ENCODE assay signal across 8 cellular contexts in genomic region chr6:149934249-149935156, GRCh38. TPM values are rescaled to one million over a fixed set of nuclear protein-coding genes. Genes with fewer than 3 reads are reported as not detected.
A peak's percentile ranks its signal among the peaks of the same experiment; 100 is the strongest.
DNase-seq lines count a peak whose midpoint lies in the region; ATAC-seq, FAIRE-seq and TF ChIP-seq lines count a peak whose summit lies in the region.

No MANE protein-coding gene starts in this region.

- peak; percentile 28 for FAIRE-seq in frontal cortex (lab: Jason Lieb, UNC)

- CTCF ChIA-PET in RWPE1 (lab: Yijun Ruan, JAX), result interaction anchor here (0.6 to 1.5 kb wide), 3 partner anchors 102 to 1161 kb away, joined by 3 to 5 read pairs (median 3); no protein-coding TSS in a partner anchor

- H3K27ac ChIP-seq in RWPE1, result no peak overlapping the region

- POLR2A ChIA-PET in RWPE1 (lab: Yijun Ruan, JAX; ENCODE audit: low non-redundant PET), result no interaction called here

- peak; percentile 87 for TF ChIP-seq RAD21 in Ishikawa (IDR thresholded peaks at IDR 0.05; ENCODE audit: low read depth)

- TF ChIP-seq CTCF in RWPE1 (conservative IDR thresholded peaks at IDR 0.05; ENCODE audit: low read depth) (peak; percentile 84), omental fat pad (IDR thresholded peaks at IDR 0.05) (peak in 1 of 3 donors; percentile 35)

- DNase-seq in D341Med (ENCODE audit: low spot score) (peak; percentile 55), RWPE1 (ENCODE audit: low spot score) (no peak), frontal cortex (ENCODE audit: low spot score in 2 of 2) (peak; percentile 54 to 59), omental fat pad (ENCODE audit: low spot score) (peak; percentile 89), ureter (ENCODE audit: low spot score) (peak; percentile 72)
- peak; percentile 52 for DNase-seq in activated T-helper 9 cell treated with anti-CD3 and anti-CD28 coated beads, Interleukin-2, amount 50 U/mL, for 16 hours (ENCODE audit: low read depth)

- ATAC-seq in omental fat pad (ENCODE audit: low FRiP score) (no peak), GM21529 (IDR thresholded peaks at IDR 0.05; ENCODE audit: unreplicated experiment) (no peak)

- TF ChIP-seq EP300 in Ishikawa (IDR thresholded peaks at IDR 0.05; ENCODE audit: borderline replicate concordance), result no peak

TF ChIP-seq in Ishikawa, 13 proteins besides CTCF, POLR2A, EP300 and RAD21:
- TF ChIP-seq YY1 (IDR thresholded peaks at IDR 0.05; ENCODE audit: low read depth) (no peak), ZBTB7A (IDR thresholded peaks at IDR 0.05; ENCODE audit: low read depth) (no peak), TEAD4 (IDR thresholded peaks at IDR 0.05) (0 out of 2 replicates have a peak, but pooled peaks have one; percentile 10), TCF12 (IDR thresholded peaks at IDR 0.05; ENCODE audit: low read depth) (no peak), TAF1 (IDR thresholded peaks at IDR 0.05; ENCODE audit: low read depth) (no peak), NFIC (IDR thresholded peaks at IDR 0.05) (no peak), CREB1 (IDR thresholded peaks at IDR 0.05; ENCODE audit: low read depth) (peak; percentile 90)

RNA-seq across cellular contexts. Expression of gene ULBP2, which starts 7.3 kb away (rescaled TPM):
- total RNA-seq in frontal cortex, result 5.3 TPM
- 1 to 10 TPM in 3 of 4 donors, not detected in 1; 1.1 to 2.5 (median 1.2) TPM for total RNA-seq in omental fat pad
- total RNA-seq in ureter, result 3.0 TPM

RNA-seq across cellular contexts. Expression of gene RAET1G, which starts 11.6 kb away (rescaled TPM):
- total RNA-seq in frontal cortex, result not detected
- 10 to 100 TPM in 2 of 4 donors, 1 to 10 TPM in 1, not detected in 1; 3.6 to 19.5 (median 10.8) TPM for total RNA-seq in omental fat pad
- 5.2 TPM for total RNA-seq in ureter

RNA-seq across cellular contexts. Expression of gene ULBP1, which starts 29.2 kb away (rescaled TPM):
- total RNA-seq in frontal cortex (1.6 TPM), omental fat pad (under 1 TPM in 2 of 4 donors, not detected in 2; 0.25 to 0.37 TPM), ureter (2.5 TPM)

RNA-seq across cellular contexts. Expression of gene RAET1E, which starts 36.6 kb away (rescaled TPM):
- total RNA-seq in frontal cortex (not detected), omental fat pad (10 to 100 TPM in 1 of 4 donors, 1 to 10 TPM in 3; 1.4 to 17.5 (median 2.7) TPM), ureter (5.5 TPM)
